1 cellular context compared by ENCODE assay signal in genomic region chr9:124834586-124834985, GRCh38.
TF ChIP-seq lines count a peak whose summit lies in the region.

No MANE protein-coding gene starts in this region.

TF ChIP-seq in IMR-90, 13 proteins besides CTCF, POLR2A, EP300 and RAD21:
- TF ChIP-seq RFX5 (IDR thresholded peaks at IDR 0.05; ENCODE audit: low read depth, low read length) (no peak), MAZ (IDR thresholded peaks at IDR 0.05; ENCODE audit: borderline replicate concordance, low read depth, low read length) (no peak), BHLHE40 (IDR thresholded peaks at IDR 0.05; ENCODE audit: low read depth, low read length) (no peak), MXI1 (IDR thresholded peaks at IDR 0.05; ENCODE audit: borderline replicate concordance, low read depth, low read length) (no peak), FOS (IDR thresholded peaks at IDR 0.05; ENCODE audit: low read depth, low read length) (no peak; the same call in 1 of the 2 replicates), ELK1 (IDR thresholded peaks at IDR 0.05; ENCODE audit: borderline replicate concordance, low read depth, low read length) (no peak), CEBPB (IDR thresholded peaks at IDR 0.05; ENCODE audit: low read depth, low read length) (no peak)
- TF ChIP-seq, protein P1, sequence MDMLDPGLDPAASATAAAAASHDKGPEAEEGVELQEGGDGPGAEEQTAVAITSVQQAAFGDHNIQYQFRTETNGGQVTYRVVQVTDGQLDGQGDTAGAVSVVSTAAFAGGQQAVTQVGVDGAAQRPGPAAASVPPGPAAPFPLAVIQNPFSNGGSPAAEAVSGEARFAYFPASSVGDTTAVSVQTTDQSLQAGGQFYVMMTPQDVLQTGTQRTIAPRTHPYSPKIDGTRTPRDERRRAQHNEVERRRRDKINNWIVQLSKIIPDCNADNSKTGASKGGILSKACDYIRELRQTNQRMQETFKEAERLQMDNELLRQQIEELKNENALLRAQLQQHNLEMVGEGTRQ (IDR thresholded peaks at IDR 0.05; ENCODE audit: low read depth, low read length) = no peak
